In genomic region chr12:56107242-56107641, GRCh38 we compare ENCODE assay signal across 1 cellular context.
TF ChIP-seq lines count a peak whose summit lies in the region.

No MANE protein-coding gene starts in this region.

TF ChIP-seq in HCT116, 20 proteins besides CTCF, POLR2A, EP300 and RAD21:
- TF ChIP-seq EZH2phosphoT487 (IDR thresholded peaks at IDR 0.05; ENCODE audit: borderline replicate concordance) (no peak), ATF3 (IDR thresholded peaks at IDR 0.05) (no peak), ZFX (IDR thresholded peaks at IDR 0.05) (no peak), CEBPB (IDR thresholded peaks at IDR 0.05; ENCODE audit: low read depth) (no peak), ZNF274 (IDR thresholded peaks at IDR 0.05; ENCODE audit: low read depth, low read length) (no peak), TCF7L2 (IDR thresholded peaks at IDR 0.05; ENCODE audit: borderline replicate concordance, extremely low read depth, insufficient read depth, insufficient read length) (no peak), EZH2 (IDR thresholded peaks at IDR 0.05) (no peak), MAX (IDR thresholded peaks at IDR 0.05) (no peak), POLR2AphosphoS5 (IDR thresholded peaks at IDR 0.05; ENCODE audit: low read depth, low read length) (no peak), SP1 (IDR thresholded peaks at IDR 0.05; ENCODE audit: low read depth) (no peak), ZBTB33 (IDR thresholded peaks at IDR 0.05; ENCODE audit: extremely low read depth, insufficient replicate concordance, low read length) (no peak), FOSL1 (IDR thresholded peaks at IDR 0.05; ENCODE audit: low read depth) (no peak)
TF ChIP-seq in HCT116: peak in this region for 0.
